12 cellular contexts compared by ENCODE assay signal in the genomic region with DNA sequence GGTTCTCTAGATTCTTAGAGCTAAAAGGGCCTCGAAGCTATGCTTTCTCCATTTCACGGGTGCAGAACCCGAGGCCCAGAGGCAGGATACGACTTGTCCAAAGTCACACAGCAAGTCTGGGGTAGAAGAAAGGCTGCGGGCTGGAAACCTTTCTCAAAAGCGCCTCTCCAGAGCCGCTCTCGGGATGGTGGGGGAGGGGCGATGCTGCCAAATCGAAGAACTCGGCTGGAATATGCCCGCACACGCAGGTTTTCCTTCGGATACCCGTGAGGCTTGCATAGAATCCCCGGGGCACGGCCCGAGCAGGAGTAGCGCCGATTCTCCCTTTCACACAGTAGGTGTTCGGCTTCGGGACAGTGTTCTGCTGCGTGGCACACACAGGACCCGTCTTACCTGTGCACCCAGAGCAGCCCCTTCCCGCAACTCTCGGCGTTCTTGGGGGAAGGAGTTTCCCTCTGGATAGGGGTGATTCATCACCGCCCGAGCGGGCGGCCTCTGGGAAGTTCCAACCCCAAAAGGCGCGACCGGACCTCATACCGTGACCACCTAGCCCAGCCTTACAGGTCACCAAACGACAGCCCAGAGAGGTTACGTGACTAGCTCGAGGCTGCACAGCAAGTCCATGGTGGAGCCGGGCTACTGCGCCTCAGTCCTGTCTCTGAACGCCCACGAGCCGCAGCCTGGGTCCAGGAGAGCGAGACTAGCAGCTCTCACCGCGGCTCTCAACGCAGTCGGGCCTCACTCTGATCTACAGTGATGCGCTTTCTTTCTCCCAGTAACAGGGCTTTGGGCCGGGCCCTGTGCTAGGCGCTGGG. TPM values are rescaled to one million over a fixed set of nuclear protein-coding genes. Genes with fewer than 3 reads are reported as not detected.
DNase-seq lines count a peak whose midpoint lies in the region; ATAC-seq, FAIRE-seq and TF ChIP-seq lines count a peak whose summit lies in the region.
"Had no signal": no experiment of that assay in that cellular context is flagged by ENCODE, and none has a peak within 500 bp of the region (broad histone marks: within the 10 kb centered on the region; RNA-seq: fewer than 3 reads in every experiment).

No MANE protein-coding gene starts in this region.

- CTCF ChIA-PET in T-cell (lab: Charles Lee) = no interaction called here

- H3K27me3 ChIP-seq in BLaER1 = peaks cover 99% of the 10 kb centered on the region

- peaks cover 41 to 56% (median 48%) of the 10 kb centered on the region in 3 donors for H3K4me1 Mint-ChIP-seq in T-cell

- peak overlapping the region in 1 of 2 donors; percentile 31 for H3K27ac Mint-ChIP-seq in T-cell

- FAIRE-seq in D721Med (lab: Jason Lieb, UNC) = no peak

- peaks cover 65 to 88% of the 10 kb centered on the region in 2 donors for H3K27me3 Mint-ChIP-seq in T-cell

- H3K4me3 Mint-ChIP-seq in T-cell = peak overlapping the region; percentile 29 to 75 (median 60)

- H3K9me3 Mint-ChIP-seq in T-cell = no peaks in the 10 kb centered on the region

- peak overlapping the region; percentile 98 for H3K27ac ChIP-seq in BLaER1
- H3K27ac ChIP-seq: SJSA1, tibial artery had no signal

- no peak for TF ChIP-seq CTCF in D721Med (IDR thresholded peaks at IDR 0.05; ENCODE audit: insufficient read depth, missing control alignments)

- H3K9me3 ChIP-seq in BLaER1 (no peaks in the 10 kb centered on the region), iPS-18c (ENCODE audit: control insufficient read depth, insufficient read depth, low read length) (no peaks in the 10 kb centered on the region)
- H3K9me3 ChIP-seq: tibial artery had no signal

- peak overlapping the region; percentile 88 for H3K4me2 ChIP-seq in BLaER1

- POLR2A ChIA-PET in T-cell (lab: Charles Lee) = no interaction called here

- H3K36me3 ChIP-seq in BLaER1 = peaks cover 21% of the 10 kb centered on the region
- H3K36me3 ChIP-seq: SJSA1, tibial artery had no signal

- peak overlapping the region; percentile 88 for H3K4me3 ChIP-seq in BLaER1
- peak overlapping the region; percentile 56 for H3K4me3 ChIP-seq in iPS-18c (ENCODE audit: insufficient read depth, low read depth, low read length)
- H3K4me3 ChIP-seq: SJSA1, tibial artery had no signal

- TF ChIP-seq POLR2A in GM18526 (IDR thresholded peaks at IDR 0.05; ENCODE audit: extremely low read depth, insufficient read length) = peak; percentile 28

- DNase-seq in T-cell = no peak
- DNase-seq in D721Med (ENCODE audit: insufficient read length, low spot score) = no peak
- DNase-seq in DMS153 (lab: John Stamatoyannopoulos, UW) = no peak
- DNase-seq: foreskin melanocyte, NCI-H2171, tibial artery had no signal

- peak overlapping the region; percentile 96 for H3K9ac ChIP-seq in BLaER1

- ATAC-seq in T-cell (replicated peaks in 1 of 4) = no peak
- no peak for ATAC-seq in GM19463 (IDR thresholded peaks at IDR 0.05; ENCODE audit: unreplicated experiment)
- ATAC-seq in GM18909 (IDR thresholded peaks at IDR 0.05; ENCODE audit: poor library complexity, unreplicated experiment) = no peak

- peaks cover 37% of the 10 kb centered on the region for H3K4me1 ChIP-seq in BLaER1

- peaks cover 90% of the 10 kb centered on the region for H4K20me1 ChIP-seq in BLaER1

- no peaks in the 10 kb centered on the region for H3K36me3 Mint-ChIP-seq in T-cell

RNA-seq across cellular contexts. Expression of gene PAX5, which starts 4.1 kb away (rescaled TPM):
- 10 to 100 TPM in 1 of 5 donors, 1 to 10 TPM in 4; 1.7 to 12.4 (median 4.4) TPM for total RNA-seq in T-cell
- total RNA-seq: SJSA1 had no signal
